9 cellular contexts compared by ENCODE assay signal in the genomic region with DNA sequence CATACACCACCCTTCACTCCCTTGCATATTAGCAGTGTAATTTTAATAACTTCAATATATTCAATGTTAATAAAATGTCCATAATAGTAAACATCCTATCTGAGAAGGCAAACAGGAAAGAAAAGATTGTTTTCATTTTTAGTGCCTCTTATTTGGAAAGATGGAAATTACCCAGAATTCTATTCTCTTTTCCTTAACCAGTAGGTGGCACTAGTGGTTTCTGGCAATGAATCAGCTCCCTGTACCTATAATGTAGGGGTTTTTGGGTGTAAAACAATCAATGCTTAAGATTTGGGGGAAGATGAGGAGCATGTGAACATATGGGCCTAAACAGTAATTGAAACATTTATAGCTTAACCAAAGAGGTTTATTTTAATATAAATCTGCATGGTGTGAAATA. TPM values are rescaled to one million over a fixed set of nuclear protein-coding genes. Genes with fewer than 3 reads are reported as not detected.
DNase-seq lines count a peak whose midpoint lies in the region; ATAC-seq, FAIRE-seq and TF ChIP-seq lines count a peak whose summit lies in the region.
"Had no signal": no experiment of that assay in that cellular context is flagged by ENCODE, and none has a peak within 500 bp of the region (broad histone marks: within the 10 kb centered on the region; RNA-seq: fewer than 3 reads in every experiment).

No MANE protein-coding gene starts in this region.

- no peak overlapping the region for H3K27ac Mint-ChIP-seq in naive thymus-derived CD4-positive, alpha-beta T cell
- H3K27ac Mint-ChIP-seq in activated T-cell treated with anti-CD3 and anti-CD28 coated beads, Interleukin-2, amount 50 U/mL, for 72 hours, result no peak overlapping the region

- intact Hi-C loops in naive thymus-derived CD4-positive, alpha-beta T cell (cut with micrococcal nuclease), result loop anchor here in 1 of 2 donors (5.0 kb wide), 1 partner anchor 276 kb away; no protein-coding TSS in a partner anchor

- no peaks in the 10 kb centered on the region for H3K4me1 ChIP-seq in A549
- H3K4me1 ChIP-seq in SJCRH30, result no peaks in the 10 kb centered on the region
- no peaks in the 10 kb centered on the region for H3K4me1 ChIP-seq in naive thymus-derived CD4-positive, alpha-beta T cell (ENCODE audit: control insufficient read depth in 2 of 2, insufficient read depth in 2 of 2, low read length in 2 of 2)

- no peak for TF ChIP-seq POLR2A in A549 (IDR thresholded peaks at IDR 0.05; ENCODE audit: low read length)

- in situ Hi-C loops in GM13976 (cut with MboI; ENCODE audit: low sequenced_read_pairs, unreplicated experiment), result no loop called here

- peak; percentile 27 to 45; a peak in 2 of 5 replicates for TF ChIP-seq RAD21 in A549 (conservative IDR thresholded peaks at IDR 0.05 in 1 of 2, IDR thresholded peaks at IDR 0.05 in 1 of 2)

- no peak for ATAC-seq in A549
- no peak for ATAC-seq in naive thymus-derived CD4-positive, alpha-beta T cell
- ATAC-seq in activated T-cell treated with anti-CD3 and anti-CD28 coated beads, Interleukin-2, amount 50 U/mL, for 72 hours (replicated peaks in 1 of 2), result no peak

- H3K4me1 Mint-ChIP-seq in naive thymus-derived CD4-positive, alpha-beta T cell, result no peaks in the 10 kb centered on the region
- no peaks in the 10 kb centered on the region for H3K4me1 Mint-ChIP-seq in activated T-cell treated with anti-CD3 and anti-CD28 coated beads, Interleukin-2, amount 50 U/mL, for 72 hours (ENCODE audit: low read depth)

- peaks cover 21 to 42% (median 34%) of the 10 kb centered on the region in 5 donors for H3K27me3 Mint-ChIP-seq in naive thymus-derived CD4-positive, alpha-beta T cell
- H3K27me3 Mint-ChIP-seq in activated T-cell treated with anti-CD3 and anti-CD28 coated beads, Interleukin-2, amount 50 U/mL, for 72 hours (ENCODE audit: low read depth), result peaks cover 13% of the 10 kb centered on the region

- peaks cover 10% of the 10 kb centered on the region for H3K27me3 ChIP-seq in SJCRH30
- H3K27me3 ChIP-seq in naive thymus-derived CD4-positive, alpha-beta T cell (ENCODE audit: control insufficient read depth in 2 of 2, insufficient read depth in 2 of 2, low read length in 2 of 2), result peaks cover 0 to 3% of the 10 kb centered on the region in 2 donors

- H3K36me3 ChIP-seq in SJCRH30, result no peaks in the 10 kb centered on the region
- no peaks in the 10 kb centered on the region for H3K36me3 ChIP-seq in naive thymus-derived CD4-positive, alpha-beta T cell (ENCODE audit: control insufficient read depth in 2 of 3, insufficient read depth in 3 of 3, low read length in 3 of 3)

- CTCF ChIA-PET in A549 (lab: Yijun Ruan, JAX), result interaction anchor here (0.9 to 2.8 kb wide), 4 partner anchors 9 to 574 kb away, joined by 3 to 8 read pairs (median 4); no protein-coding TSS in a partner anchor
- CTCF ChIA-PET in naive thymus-derived CD4-positive, alpha-beta T cell (lab: Charles Lee), result no interaction called here

- no peak overlapping the region for H3K27ac ChIP-seq in A549
- H3K27ac ChIP-seq in SJCRH30, result no peak overlapping the region
- H3K27ac ChIP-seq in naive thymus-derived CD4-positive, alpha-beta T cell (ENCODE audit: low read depth, low read length), result no peak overlapping the region

- TF ChIP-seq EP300 in A549 (IDR thresholded peaks at IDR 0.05), result no peak

- H3K4me3 Mint-ChIP-seq in naive thymus-derived CD4-positive, alpha-beta T cell, result no peak overlapping the region
- no peak overlapping the region for H3K4me3 Mint-ChIP-seq in activated T-cell treated with anti-CD3 and anti-CD28 coated beads, Interleukin-2, amount 50 U/mL, for 72 hours

- TF ChIP-seq CTCF in A549 (IDR thresholded peaks at IDR 0.05) (no peak; the same call in 2 of the 3 replicates), GM13976 (IDR thresholded peaks at IDR 0.05; ENCODE audit: borderline replicate concordance, control extremely low read depth, extremely low read depth, insufficient read depth, missing control alignments) (peak; percentile 28)

- POLR2A ChIA-PET in A549 (lab: Yijun Ruan, JAX), result no interaction called here
- POLR2A ChIA-PET in naive thymus-derived CD4-positive, alpha-beta T cell (lab: Charles Lee), result no interaction called here

- DNase-seq in A549 (ENCODE audit: low read depth in 1 of 2, low spot score in 1 of 2) (no peak), GM13976 (ENCODE audit: low spot score) (peak; percentile 54), SJCRH30 (peak; percentile 8 to 56), iris pigment epithelial cell (ENCODE audit: low read depth) (peak; percentile 15), amygdala (lab: John Stamatoyannopoulos, UW) (no peak)
- no peak for DNase-seq in naive thymus-derived CD4-positive, alpha-beta T cell
- DNase-seq in activated T-cell treated with anti-CD3 and anti-CD28 coated beads, Interleukin-2, amount 50 U/mL, for 72 hours, result no peak
- DNase-seq in activated CD4-positive, alpha-beta T cell treated with anti-CD3 and anti-CD28 coated beads for 4 hours, result no peak
- DNase-seq: activated CD8-positive, alpha-beta memory T cell treated with anti-CD3 and anti-CD28 coated beads, Interleukin-2, amount 50 U/mL, for 4 hours had no signal

- H3K9me3 Mint-ChIP-seq in naive thymus-derived CD4-positive, alpha-beta T cell, result peaks cover 0 to 4% (median 0%) of the 10 kb centered on the region in 11 donors
- H3K9me3 Mint-ChIP-seq in activated T-cell treated with anti-CD3 and anti-CD28 coated beads, Interleukin-2, amount 50 U/mL, for 72 hours, result no peaks in the 10 kb centered on the region

- H3K4me2 ChIP-seq in A549, result no peak overlapping the region

- H3K36me3 Mint-ChIP-seq in naive thymus-derived CD4-positive, alpha-beta T cell, result no peaks in the 10 kb centered on the region
- H3K36me3 Mint-ChIP-seq in activated T-cell treated with anti-CD3 and anti-CD28 coated beads, Interleukin-2, amount 50 U/mL, for 72 hours (ENCODE audit: insufficient read depth in 2 of 2), result no peaks in the 10 kb centered on the region

- no peak for FAIRE-seq in A549 (lab: Jason Lieb, UNC)

- H3K4me3 ChIP-seq in A549 (no peak overlapping the region), SJCRH30 (no peak overlapping the region)
- no peak overlapping the region for H3K4me3 ChIP-seq in naive thymus-derived CD4-positive, alpha-beta T cell (ENCODE audit: low read length)

- H3K9me3 ChIP-seq in A549, result no peaks in the 10 kb centered on the region
- H3K9me3 ChIP-seq in SJCRH30 (replicated peaks), result no peaks in the 10 kb centered on the region
- no peaks in the 10 kb centered on the region for H3K9me3 ChIP-seq in naive thymus-derived CD4-positive, alpha-beta T cell (ENCODE audit: control insufficient read depth in 2 of 3, low read length in 3 of 3)

TF ChIP-seq in A549, 52 proteins besides CTCF, POLR2A, EP300 and RAD21 (continues in another document):
- TF ChIP-seq, protein P1, sequence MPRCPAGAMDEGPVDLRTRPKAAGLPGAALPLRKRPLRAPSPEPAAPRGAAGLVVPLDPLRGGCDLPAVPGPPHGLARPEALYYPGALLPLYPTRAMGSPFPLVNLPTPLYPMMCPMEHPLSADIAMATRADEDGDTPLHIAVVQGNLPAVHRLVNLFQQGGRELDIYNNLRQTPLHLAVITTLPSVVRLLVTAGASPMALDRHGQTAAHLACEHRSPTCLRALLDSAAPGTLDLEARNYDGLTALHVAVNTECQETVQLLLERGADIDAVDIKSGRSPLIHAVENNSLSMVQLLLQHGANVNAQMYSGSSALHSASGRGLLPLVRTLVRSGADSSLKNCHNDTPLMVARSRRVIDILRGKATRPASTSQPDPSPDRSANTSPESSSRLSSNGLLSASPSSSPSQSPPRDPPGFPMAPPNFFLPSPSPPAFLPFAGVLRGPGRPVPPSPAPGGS (IDR thresholded peaks at IDR 0.05), result no peak
- TF ChIP-seq SMC3 (IDR thresholded peaks at IDR 0.05) (no peak), CHD2 (IDR thresholded peaks at IDR 0.05; ENCODE audit: low read length, partially characterized antibody) (no peak), RARB (CRISPR knock-in tag; IDR thresholded peaks at IDR 0.05) (no peak), ZNF302 (CRISPR knock-in tag; IDR thresholded peaks at IDR 0.05) (no peak), RCOR1 (IDR thresholded peaks at IDR 0.05; ENCODE audit: low read depth, low read length) (no peak), ESRRA (IDR thresholded peaks at IDR 0.05; ENCODE audit: borderline replicate concordance, low read length) (no peak), SREBF2 (IDR thresholded peaks at IDR 0.05) (no peak), CBX8 (IDR thresholded peaks at IDR 0.05) (no peak), KDM5A (IDR thresholded peaks at IDR 0.05) (no peak), FOSL2 (IDR thresholded peaks at IDR 0.05) (no peak), FOSL2 (CRISPR knock-in tag; IDR thresholded peaks at IDR 0.05) (no peak), PHF8 (IDR thresholded peaks at IDR 0.05; ENCODE audit: borderline replicate concordance, low read depth) (no peak), GATA3 (IDR thresholded peaks at IDR 0.05; ENCODE audit: borderline replicate concordance) (no peak)
- TF ChIP-seq, protein P2, sequence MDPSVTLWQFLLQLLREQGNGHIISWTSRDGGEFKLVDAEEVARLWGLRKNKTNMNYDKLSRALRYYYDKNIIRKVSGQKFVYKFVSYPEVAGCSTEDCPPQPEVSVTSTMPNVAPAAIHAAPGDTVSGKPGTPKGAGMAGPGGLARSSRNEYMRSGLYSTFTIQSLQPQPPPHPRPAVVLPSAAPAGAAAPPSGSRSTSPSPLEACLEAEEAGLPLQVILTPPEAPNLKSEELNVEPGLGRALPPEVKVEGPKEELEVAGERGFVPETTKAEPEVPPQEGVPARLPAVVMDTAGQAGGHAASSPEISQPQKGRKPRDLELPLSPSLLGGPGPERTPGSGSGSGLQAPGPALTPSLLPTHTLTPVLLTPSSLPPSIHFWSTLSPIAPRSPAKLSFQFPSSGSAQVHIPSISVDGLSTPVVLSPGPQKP (IDR thresholded peaks at IDR 0.05; ENCODE audit: low read depth, low read length), result no peak
- TF ChIP-seq, protein P3, sequence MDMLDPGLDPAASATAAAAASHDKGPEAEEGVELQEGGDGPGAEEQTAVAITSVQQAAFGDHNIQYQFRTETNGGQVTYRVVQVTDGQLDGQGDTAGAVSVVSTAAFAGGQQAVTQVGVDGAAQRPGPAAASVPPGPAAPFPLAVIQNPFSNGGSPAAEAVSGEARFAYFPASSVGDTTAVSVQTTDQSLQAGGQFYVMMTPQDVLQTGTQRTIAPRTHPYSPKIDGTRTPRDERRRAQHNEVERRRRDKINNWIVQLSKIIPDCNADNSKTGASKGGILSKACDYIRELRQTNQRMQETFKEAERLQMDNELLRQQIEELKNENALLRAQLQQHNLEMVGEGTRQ (IDR thresholded peaks at IDR 0.05), result no peak

RNA-seq across cellular contexts. Expression of a gene that starts 5.7 kb away (rescaled TPM):
- not detected in 2 replicates for polyA plus RNA-seq in A549 (2011; rRNA removed)
- under 0.01 TPM in 1 of 2 replicates, not detected in the other for polyA plus RNA-seq in A549 (2012; cell fraction: cytosol; rRNA removed)
- polyA plus RNA-seq in A549 (2012; cell fraction: nucleus; rRNA removed), result not detected in 2 replicates
- polyA plus RNA-seq in A549 (2017; fragmentation: RNase III; extraction: RNeasy Plus Mini Kit Qiagen cat#74134 plus additional on column Dnase treatment), result not detected in 3 replicates
- polyA minus RNA-seq in A549 (2011; rRNA and poly(A)+ RNA removed), result not detected in 2 replicates
- 0.71 and 0.81 TPM in 2 replicates for total RNA-seq in SJCRH30 (2014; rRNA removed; shearing (Covaris generic))
- total RNA-seq in naive thymus-derived CD4-positive, alpha-beta T cell, result not detected
- polyA plus RNA-seq in naive thymus-derived CD4-positive, alpha-beta T cell, result not detected
- total RNA-seq in activated T-cell treated with anti-CD3 and anti-CD28 coated beads, Interleukin-2, amount 50 U/mL, for 72 hours, result not detected

Comparison
In these comparisons a context has a peak if more than half of its experiments do, and no peak if none do; other contexts are left out.
1. DNase-seq: peak in GM13976 (single experiment), SJCRH30 (2 of 2) and iris pigment epithelial cell (single experiment); none in A549 (0 of 2), naive thymus-derived CD4-positive, alpha-beta T cell (0 of 9), activated T-cell treated with anti-CD3 and anti-CD28 coated beads, Interleukin-2, amount 50 U/mL, for 72 hours (0 of 2), amygdala (0 of 56) and activated CD4-positive, alpha-beta T cell treated with anti-CD3 and anti-CD28 coated beads for 4 hours (0 of 2).